ENCODE assay signal across 20 cellular contexts in the genomic region with DNA sequence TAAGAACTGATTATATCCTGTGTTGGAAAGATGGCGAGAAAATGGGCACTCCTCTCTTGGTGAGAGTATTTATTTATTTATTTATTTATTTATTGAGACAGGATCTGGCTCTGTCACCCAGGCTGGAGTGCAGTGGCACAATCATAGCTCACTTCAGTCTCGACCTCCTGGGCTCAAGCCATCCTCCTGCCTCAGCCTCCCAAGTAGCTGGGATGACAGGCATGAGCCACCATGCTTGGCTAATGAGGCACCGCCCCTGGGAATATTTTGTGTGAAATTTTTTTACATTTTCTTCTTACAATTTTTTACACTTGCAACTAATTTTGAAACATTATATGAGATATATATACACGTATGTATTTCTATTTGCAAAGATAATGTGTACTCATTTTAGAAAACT.
DNase-seq lines count a peak whose midpoint lies in the region; ATAC-seq and TF ChIP-seq lines count a peak whose summit lies in the region.
"Had no signal": no experiment of that assay in that cellular context is flagged by ENCODE, and none has a peak within 500 bp of the region (broad histone marks: within the 10 kb centered on the region; RNA-seq: fewer than 3 reads in every experiment).

No MANE protein-coding gene starts in this region.

- TF ChIP-seq POLR2A in testis (IDR thresholded peaks at IDR 0.05) = no peak

- no peaks in the 10 kb centered on the region for H3K9me3 ChIP-seq in left ventricle myocardium inferior (replicated peaks)
- H3K9me3 ChIP-seq in testis = no peaks in the 10 kb centered on the region
- H3K9me3 ChIP-seq in upper lobe of right lung = no peaks in the 10 kb centered on the region
- no peaks in the 10 kb centered on the region for H3K9me3 ChIP-seq in OCI-LY7 (ENCODE audit: low read length)
- H3K9me3 ChIP-seq: A549; BLaER1 treated with 17β-estradiol and CSF1 and Interleukin-3, amounts not matched to agents 10 nM and 100 nM; Caco-2 had no signal

- H3K9me3 Mint-ChIP-seq in osteocyte (ENCODE audit: unreplicated experiment) = no peaks in the 10 kb centered on the region
- H3K9me3 Mint-ChIP-seq in activated CD4-positive, alpha-beta memory T cell treated with anti-CD3 and anti-CD28 coated beads for 36 hours = no peaks in the 10 kb centered on the region
- H3K9me3 Mint-ChIP-seq: CD4-positive, alpha-beta T cell; CD8-positive, alpha-beta T cell had no signal

- intact Hi-C loops in cardiac septum (cut with DNase I) (no loop called here), left ventricle myocardium inferior (cut with micrococcal nuclease) (no loop called here), testis (cut with DNase I; ENCODE audit: low total_unique reads) (no loop called here), upper lobe of right lung (cut with DNase I) (no loop called here), OCI-LY7 (cut with micrococcal nuclease; ENCODE audit: unreplicated experiment) (no loop called here)
- intact Hi-C loops in activated CD4-positive, alpha-beta memory T cell treated with anti-CD3 and anti-CD28 coated beads for 36 hours (cut with micrococcal nuclease) = no loop called here

- TF ChIP-seq CTCF in left ventricle myocardium inferior (IDR thresholded peaks at IDR 0.05; ENCODE audit: borderline replicate concordance) = no peak
- no peak for TF ChIP-seq CTCF in osteocyte (IDR thresholded peaks at IDR 0.05)
- no peak for TF ChIP-seq CTCF in testis (IDR thresholded peaks at IDR 0.05)
- no peak for TF ChIP-seq CTCF in upper lobe of right lung (IDR thresholded peaks at IDR 0.05)
- no peak for TF ChIP-seq CTCF in OCI-LY7 (conservative IDR thresholded peaks at IDR 0.05; ENCODE audit: low read length)

- H3K27ac Mint-ChIP-seq in osteocyte (ENCODE audit: unreplicated experiment) = no peak overlapping the region
- no peak overlapping the region for H3K27ac Mint-ChIP-seq in activated CD4-positive, alpha-beta memory T cell treated with anti-CD3 and anti-CD28 coated beads for 36 hours
- H3K27ac Mint-ChIP-seq: B cell; CD4-positive, alpha-beta T cell; CD8-positive, alpha-beta T cell had no signal

- CTCF ChIA-PET in activated CD4-positive, alpha-beta memory T cell treated with anti-CD3 and anti-CD28 coated beads for 36 hours (lab: Charles Lee) = interaction anchor here (1.0 kb wide), 1 partner anchor 106 kb away, joined by 4 read pairs; no protein-coding TSS in a partner anchor
- CTCF ChIA-PET in OCI-LY7 (lab: Charles Lee; ENCODE audit: unreplicated experiment) = interaction anchor here (0.6 kb wide), 1 partner anchor 168 kb away, joined by 4 read pairs; no protein-coding TSS in a partner anchor

- no peaks in the 10 kb centered on the region for H3K79me2 ChIP-seq in OCI-LY7 (ENCODE audit: insufficient read depth, low read depth, low read length)

- no peaks in the 10 kb centered on the region for H3K36me3 Mint-ChIP-seq in osteocyte (ENCODE audit: unreplicated experiment)
- H3K36me3 Mint-ChIP-seq in activated CD4-positive, alpha-beta memory T cell treated with anti-CD3 and anti-CD28 coated beads for 36 hours = no peaks in the 10 kb centered on the region
- H3K36me3 Mint-ChIP-seq: CD8-positive, alpha-beta T cell had no signal

- BruUV-seq in OCI-LY7 (replicated peaks; lab: Mats Ljungman, UMichigan) = no TSS peak

- no peak for ATAC-seq in upper lobe of right lung
- ATAC-seq: A549; CD8-positive, alpha-beta T cell had no signal

- H3K27me3 Mint-ChIP-seq in osteocyte (ENCODE audit: unreplicated experiment) = peaks cover 23% of the 10 kb centered on the region
- H3K27me3 Mint-ChIP-seq in activated CD4-positive, alpha-beta memory T cell treated with anti-CD3 and anti-CD28 coated beads for 36 hours = peaks cover 2% of the 10 kb centered on the region

- H3K36me3 ChIP-seq in left ventricle myocardium inferior (no peaks in the 10 kb centered on the region), testis (ENCODE audit: low read depth, missing control alignments) (no peaks in the 10 kb centered on the region), upper lobe of right lung (no peaks in the 10 kb centered on the region), OCI-LY7 (ENCODE audit: insufficient read depth, low read length) (no peaks in the 10 kb centered on the region)
- H3K36me3 ChIP-seq: BLaER1 treated with 17β-estradiol and CSF1 and Interleukin-3, amounts not matched to agents 10 nM and 100 nM had no signal

- H3K9me2 ChIP-seq in OCI-LY7 (ENCODE audit: insufficient read depth, low read length) = no peaks in the 10 kb centered on the region

- H3K4me1 ChIP-seq in left ventricle myocardium inferior (no peaks in the 10 kb centered on the region), testis (no peaks in the 10 kb centered on the region), upper lobe of right lung (no peaks in the 10 kb centered on the region), OCI-LY7 (ENCODE audit: insufficient read depth, low read length, poor library complexity, severe bottlenecking) (no peaks in the 10 kb centered on the region)
- H3K4me1 ChIP-seq: A549; BLaER1 treated with 17β-estradiol and CSF1 and Interleukin-3, amounts not matched to agents 10 nM and 100 nM; Caco-2 had no signal

- H3K4me2 ChIP-seq in OCI-LY7 (ENCODE audit: low read length) = no peak overlapping the region
- H3K4me2 ChIP-seq: A549; BLaER1 treated with 17β-estradiol and CSF1 and Interleukin-3, amounts not matched to agents 10 nM and 100 nM had no signal

- no peak overlapping the region for H2AFZ ChIP-seq in OCI-LY7 (ENCODE audit: low read length)

- H3K27ac ChIP-seq in left ventricle myocardium inferior (replicated peaks) = no peak overlapping the region
- H3K27ac ChIP-seq in testis = no peak overlapping the region
- no peak overlapping the region for H3K27ac ChIP-seq in upper lobe of right lung
- no peak overlapping the region for H3K27ac ChIP-seq in OCI-LY7 (ENCODE audit: low read depth, low read length, poor library complexity, severe bottlenecking)
- H3K27ac ChIP-seq: 22Rv1; A549; BLaER1 treated with 17β-estradiol and CSF1 and Interleukin-3, amounts not matched to agents 10 nM and 100 nM; C4-2B had no signal

- POLR2A ChIA-PET in activated CD4-positive, alpha-beta memory T cell treated with anti-CD3 and anti-CD28 coated beads for 36 hours (lab: Charles Lee) = no interaction called here
- POLR2A ChIA-PET in OCI-LY7 (lab: Charles Lee) = no interaction called here

- DNase-seq in cardiac septum (ENCODE audit: low spot score) (peak; percentile 53), left ventricle myocardium inferior (no peak), osteocyte (ENCODE audit: extremely low spot score, unreplicated experiment) (peak; percentile 34), testis (peak; percentile 9), upper lobe of right lung (peak; percentile 9), globus pallidus (ENCODE audit: low spot score) (no peak), OCI-LY7 (ENCODE audit: low spot score) (no peak)
- no peak for DNase-seq in activated CD4-positive, alpha-beta memory T cell treated with anti-CD3 and anti-CD28 coated beads for 36 hours
- DNase-seq: AML-193; Caco-2; Calu3; CD4-positive, alpha-beta T cell; DMS79 treated with DMSO at 0.1 percent for 48 hours; GF-D8 had no signal

- no peak overlapping the region for H3K4me3 Mint-ChIP-seq in osteocyte (ENCODE audit: unreplicated experiment)
- no peak overlapping the region for H3K4me3 Mint-ChIP-seq in activated CD4-positive, alpha-beta memory T cell treated with anti-CD3 and anti-CD28 coated beads for 36 hours
- H3K4me3 Mint-ChIP-seq: B cell; CD4-positive, alpha-beta T cell; CD8-positive, alpha-beta T cell had no signal

- H4K20me1 ChIP-seq in OCI-LY7 (ENCODE audit: insufficient read depth, low read length) = no peaks in the 10 kb centered on the region
- H4K20me1 ChIP-seq: BLaER1 treated with 17β-estradiol and CSF1 and Interleukin-3, amounts not matched to agents 10 nM and 100 nM had no signal

- H3K4me1 Mint-ChIP-seq in osteocyte (ENCODE audit: unreplicated experiment) = no peaks in the 10 kb centered on the region
- no peaks in the 10 kb centered on the region for H3K4me1 Mint-ChIP-seq in activated CD4-positive, alpha-beta memory T cell treated with anti-CD3 and anti-CD28 coated beads for 36 hours (ENCODE audit: low read depth)
- H3K4me1 Mint-ChIP-seq: B cell had no signal

- no peak overlapping the region for H3K4me3 ChIP-seq in left ventricle myocardium inferior
- H3K4me3 ChIP-seq in testis = no peak overlapping the region
- H3K4me3 ChIP-seq in upper lobe of right lung = no peak overlapping the region
- H3K4me3 ChIP-seq in OCI-LY7 (ENCODE audit: low read depth, low read length, poor library complexity, severe bottlenecking) = no peak overlapping the region
- H3K4me3 ChIP-seq: A549; BLaER1 treated with 17β-estradiol and CSF1 and Interleukin-3, amounts not matched to agents 10 nM and 100 nM had no signal

- 93 to 94% methylated on average over 4 of the region's 4 CpGs for WGBS in testis, 2 donors

- H3K27me3 ChIP-seq in left ventricle myocardium inferior (ENCODE audit: low read depth) (peaks cover 30% of the 10 kb centered on the region), testis (no peaks in the 10 kb centered on the region), upper lobe of right lung (no peaks in the 10 kb centered on the region)
- H3K27me3 ChIP-seq: BLaER1 treated with 17β-estradiol and CSF1 and Interleukin-3, amounts not matched to agents 10 nM and 100 nM had no signal

Comparison
In these comparisons a context has a peak if more than half of its experiments do, and no peak if none do; other contexts are left out.
1. DNase-seq: peak in cardiac septum (single experiment), osteocyte (single experiment), testis (single experiment) and upper lobe of right lung (single experiment); none in left ventricle myocardium inferior (single experiment), activated CD4-positive, alpha-beta memory T cell treated with anti-CD3 and anti-CD28 coated beads for 36 hours (single experiment), globus pallidus (single experiment) and OCI-LY7 (single experiment).